Comparison of ENCODE assay signal across 16 cellular contexts in genomic region chr2:73080321-73081131, GRCh38.
"Had no signal": no experiment of that assay in that cellular context is flagged by ENCODE, and none has a peak within 500 bp of the region (broad histone marks: within the 10 kb centered on the region; RNA-seq: fewer than 3 reads in every experiment).

No MANE protein-coding gene starts in this region.

- H3K4me3 ChIP-seq: colonic mucosa, sigmoid colon, tibial nerve, vagina had no signal

- DNase-seq: activated CD4-positive, alpha-beta memory T cell treated with anti-CD3 and anti-CD28 coated beads for 36 hours; activated CD8-positive, alpha-beta memory T cell treated with anti-CD3 and anti-CD28 coated beads, Interleukin-2, amount 10 ng/mL, durations not matched to agents 7 days and 5 days; activated effector memory CD4-positive, alpha-beta T cell treated with Interleukin-2 at 50 U/mL for 16 hours; activated T-cell treated with anti-CD3 and anti-CD28 coated beads, Interleukin-2, amount 50 U/mL, for 1 hour; amniotic stem cell; colonic mucosa; mesendoderm; sigmoid colon; stimulated activated CD4-positive, alpha-beta T cell treated with anti-CD3 and anti-CD28 coated beads, Interleukin-2, amount 100 ng/mL, for 48 hours; stimulated activated naive B cell treated with anti-CD40 and anti-IgM and Interleukin-4, amounts not matched to agents 10 μg/mL and 1 μg/mL and 100 μg/mL, for 72 hours had no signal

- FAIRE-seq: keratinocyte had no signal

- H3K36me3 ChIP-seq: colonic mucosa had no signal

- H3K27me3 ChIP-seq: colonic mucosa, sigmoid colon, tibial nerve, vagina had no signal

- ATAC-seq: activated CD8-positive, alpha-beta memory T cell treated with anti-CD3 and anti-CD28 coated beads, Interleukin-2, amount 10 ng/mL, durations not matched to agents 7 days and 5 days; activated naive CD4-positive, alpha-beta T cell treated with anti-CD3 and anti-CD28 coated beads, Interleukin-2, amount 50 U/mL, for 72 hours; esophagus mucosa had no signal

- H3K9me3 ChIP-seq: colonic mucosa, sigmoid colon, tibial nerve, vagina had no signal

- H3K27ac ChIP-seq: colonic mucosa, sigmoid colon, tibial nerve, vagina, WERI-Rb-1 had no signal

- H3K4me1 ChIP-seq: colonic mucosa had no signal
